ENCODE assay signal across 8 cellular contexts in genomic region chr17:50056217-50056960, GRCh38. TPM values are rescaled to one million over a fixed set of nuclear protein-coding genes. Genes with fewer than 3 reads are reported as not detected.
DNase-seq lines count a peak whose midpoint lies in the region; ATAC-seq and TF ChIP-seq lines count a peak whose summit lies in the region.

No MANE protein-coding gene starts in this region.

- H3K27me3 ChIP-seq in endodermal cell (ENCODE audit: control insufficient read depth, insufficient read depth, low read length, poor library complexity, severe bottlenecking) (peaks cover 31% of the 10 kb centered on the region), muscle layer of duodenum (ENCODE audit: low read depth, low read length) (no peaks in the 10 kb centered on the region)

- no peaks in the 10 kb centered on the region for H3K9me3 Mint-ChIP-seq in endodermal cell
- H3K9me3 Mint-ChIP-seq in stimulated activated memory B cell treated with anti-CD40 and anti-IgM and Interleukin-4, amounts not matched to agents 10 μg/mL and 1 μg/mL and 100 μg/mL, for 72 hours = no peaks in the 10 kb centered on the region

- no peak overlapping the region for H3K9ac ChIP-seq in endodermal cell (ENCODE audit: extremely low read depth, low read length, poor library complexity, severe bottlenecking)

- H3K4me1 Mint-ChIP-seq in endodermal cell = peaks cover 46% of the 10 kb centered on the region
- H3K4me1 Mint-ChIP-seq in stimulated activated memory B cell treated with anti-CD40 and anti-IgM and Interleukin-4, amounts not matched to agents 10 μg/mL and 1 μg/mL and 100 μg/mL, for 72 hours = peaks cover 48% of the 10 kb centered on the region

- H3K4me3 Mint-ChIP-seq in endodermal cell = peak overlapping the region; percentile 68
- H3K4me3 Mint-ChIP-seq in stimulated activated memory B cell treated with anti-CD40 and anti-IgM and Interleukin-4, amounts not matched to agents 10 μg/mL and 1 μg/mL and 100 μg/mL, for 72 hours = peak overlapping the region; percentile 98

- H3K4me3 ChIP-seq in endodermal cell (ENCODE audit: low read length) (peak overlapping the region; percentile 84), muscle layer of duodenum (ENCODE audit: low read depth in 1 of 2, low read length in 2 of 2) (peak overlapping the region; percentile 73 to 78)

- ATAC-seq in HG02798 (IDR thresholded peaks at IDR 0.05; ENCODE audit: poor library complexity, unreplicated experiment) (peak; percentile 39), HG03520 (IDR thresholded peaks at IDR 0.05; ENCODE audit: unreplicated experiment) (no peak)
- peak; percentile 81 for ATAC-seq in stimulated activated memory B cell treated with anti-CD40 and anti-IgM and Interleukin-4, amounts not matched to agents 10 μg/mL and 1 μg/mL and 100 μg/mL, for 72 hours

- H3K27ac ChIP-seq in endodermal cell (ENCODE audit: low read depth, low read length) (no peak overlapping the region), muscle layer of duodenum (ENCODE audit: low read length) (peak overlapping the region; percentile 91)

- 0% methylated on average over 21 to 64 of the region's 64 CpGs for WGBS in endodermal cell (ENCODE audit: insufficient coverage in 1 of 2, insufficient read length in 1 of 2), 2 experiments

- H3K36me3 ChIP-seq in endodermal cell (ENCODE audit: control insufficient read depth, insufficient read depth, low read length) (no peaks in the 10 kb centered on the region), muscle layer of duodenum (ENCODE audit: control insufficient read depth in 1 of 2, insufficient read depth in 2 of 2, low read length in 2 of 2) (no peaks in the 10 kb centered on the region)

- no peaks in the 10 kb centered on the region for H3K9me3 ChIP-seq in endodermal cell (ENCODE audit: control insufficient read depth, low read length)
- no peaks in the 10 kb centered on the region for H3K9me3 ChIP-seq in muscle layer of duodenum (ENCODE audit: control insufficient read depth in 1 of 2, low read length in 2 of 2)

- DNase-seq in DMS79 (lab: John Stamatoyannopoulos, UW) (peak; percentile 58), NCI-H510A (lab: John Stamatoyannopoulos, UW) (peak; percentile 84), endodermal cell (peak; percentile 98)
- DNase-seq in activated CD8-positive, alpha-beta memory T cell treated with anti-CD3 and anti-CD28 coated beads for 24 hours = peak; percentile 84

- peak; percentile 72 for TF ChIP-seq CTCF in endodermal cell (conservative IDR thresholded peaks at IDR 0.05)

- H3K27me3 Mint-ChIP-seq in endodermal cell (ENCODE audit: insufficient read depth) = peaks cover 37% of the 10 kb centered on the region
- H3K27me3 Mint-ChIP-seq in stimulated activated memory B cell treated with anti-CD40 and anti-IgM and Interleukin-4, amounts not matched to agents 10 μg/mL and 1 μg/mL and 100 μg/mL, for 72 hours = peaks cover 17% of the 10 kb centered on the region

- H3K36me3 Mint-ChIP-seq in endodermal cell (ENCODE audit: low read depth) = no peaks in the 10 kb centered on the region
- H3K36me3 Mint-ChIP-seq in stimulated activated memory B cell treated with anti-CD40 and anti-IgM and Interleukin-4, amounts not matched to agents 10 μg/mL and 1 μg/mL and 100 μg/mL, for 72 hours = no peaks in the 10 kb centered on the region

- peaks cover 16% of the 10 kb centered on the region for H3K4me1 ChIP-seq in endodermal cell (ENCODE audit: control insufficient read depth, insufficient read depth, low read length)
- peaks cover 39 to 54% of the 10 kb centered on the region in 2 donors for H3K4me1 ChIP-seq in muscle layer of duodenum (ENCODE audit: control insufficient read depth in 1 of 2, insufficient read depth in 2 of 2, low read length in 2 of 2)

- no peak overlapping the region for H3K27ac Mint-ChIP-seq in endodermal cell
- H3K27ac Mint-ChIP-seq in stimulated activated memory B cell treated with anti-CD40 and anti-IgM and Interleukin-4, amounts not matched to agents 10 μg/mL and 1 μg/mL and 100 μg/mL, for 72 hours = peak overlapping the region; percentile 81

RNA-seq across cellular contexts. Expression of gene ITGA3, which starts 0.5 kb away (rescaled TPM):
- total RNA-seq in endodermal cell = 10 to 100 TPM; 16.6 to 21.7 TPM
- polyA plus RNA-seq in endodermal cell (2013, experiment 1 of 2) = 12.1 TPM
- polyA plus RNA-seq in endodermal cell (2013, experiment 2 of 2) = 14.6 TPM

RNA-seq across cellular contexts. Expression of gene PDK2, which starts 38.8 kb away (rescaled TPM):
- 10 to 100 TPM; 23.0 to 24.2 TPM for total RNA-seq in endodermal cell
- 24.0 TPM for polyA plus RNA-seq in endodermal cell (2013, experiment 1 of 2)
- polyA plus RNA-seq in endodermal cell (2013, experiment 2 of 2) = 20.7 TPM
